In genomic region chr17:69732272-69732671, GRCh38 we compare ENCODE assay signal across 26 cellular contexts.
DNase-seq lines count a peak whose midpoint lies in the region; TF ChIP-seq lines count a peak whose summit lies in the region.
"Had no signal": no experiment of that assay in that cellular context is flagged by ENCODE, and none has a peak within 500 bp of the region (broad histone marks: within the 10 kb centered on the region; RNA-seq: fewer than 3 reads in every experiment).

No MANE protein-coding gene starts in this region.

- H3K36me3 ChIP-seq in skeletal muscle satellite cell (ENCODE audit: insufficient read depth, low read length) = no peaks in the 10 kb centered on the region
- H3K36me3 ChIP-seq: ascending aorta, esophagus muscularis mucosa, SJCRH30 had no signal

- H3K4me2 ChIP-seq in skeletal muscle satellite cell (ENCODE audit: low read length) = peak overlapping the region; percentile 26

- H3K9ac ChIP-seq in skeletal muscle satellite cell (ENCODE audit: low read depth, low read length) = no peak overlapping the region

- no peaks in the 10 kb centered on the region for H3K9me3 ChIP-seq in skeletal muscle satellite cell (replicated peaks; ENCODE audit: low read length)
- H3K9me3 ChIP-seq: ascending aorta, esophagus muscularis mucosa, SJCRH30 had no signal

- no peak for TF ChIP-seq CTCF in choroid plexus epithelial cell (conservative IDR thresholded peaks at IDR 0.05; ENCODE audit: low read depth, low read length)

- DNase-seq in HK-2 (ENCODE audit: unreplicated experiment) (peak; percentile 51), choroid plexus epithelial cell (ENCODE audit: low read depth) (peak; percentile 27), kidney glomerular epithelial cell (lab: John Stamatoyannopoulos, UW) (peak; percentile 87), cerebellum (ENCODE audit: low spot score) (no peak), HPDE6-E6E7 (ENCODE audit: extremely low spot score) (no peak)
- no peak for DNase-seq in activated CD4-positive, alpha-beta T cell treated with anti-CD3 and anti-CD28 coated beads for 48 hours
- DNase-seq: activated CD4-positive, alpha-beta T cell treated with anti-CD3 and anti-CD28 coated beads, Interleukin-2, amount 10 ng/mL, durations not matched to agents 7 days and 5 days; activated effector memory CD4-positive, alpha-beta T cell treated with anti-CD3 and anti-CD28 coated beads, Interleukin-2, amount 50 U/mL, for 16 hours; activated naive CD8-positive, alpha-beta T cell treated with anti-CD3 and anti-CD28 coated beads for 36 hours; activated T-cell treated with anti-CD3 and anti-CD28 coated beads, Interleukin-2, amount 50 U/mL, for 24 hours; Calu3; central memory CD4-positive, alpha-beta T cell; DMS79 treated with DMSO at 0.1 percent for 48 hours; endodermal cell; GF-D8; midbrain; naive B cell; NCI-H1092; NCI-H187; SJCRH30; stimulated activated naive B cell treated with anti-CD40 and anti-IgM and Interleukin-4, amounts not matched to agents 10 μg/mL and 1 μg/mL and 100 μg/mL, for 72 hours; substantia nigra; trophoblast cell had no signal

- H3K4me3 ChIP-seq in choroid plexus epithelial cell (ENCODE audit: low read depth, low read length) (no peak overlapping the region), skeletal muscle satellite cell (ENCODE audit: low read length) (no peak overlapping the region)
- H3K4me3 ChIP-seq: ascending aorta, esophagus muscularis mucosa, SJCRH30 had no signal

- H3K4me1 ChIP-seq in skeletal muscle satellite cell (ENCODE audit: control insufficient read depth, insufficient read depth, low read length) = peaks cover 39% of the 10 kb centered on the region

- H3K27me3 ChIP-seq in skeletal muscle satellite cell (ENCODE audit: control insufficient read depth, insufficient read depth, low read length) = no peaks in the 10 kb centered on the region
- H3K27me3 ChIP-seq: ascending aorta, esophagus muscularis mucosa, SJCRH30 had no signal

Comparison
In these comparisons a context has a peak if more than half of its experiments do, and no peak if none do; other contexts are left out.
1. DNase-seq: peak in HK-2 (single experiment), choroid plexus epithelial cell (single experiment) and kidney glomerular epithelial cell (single experiment); none in cerebellum (single experiment), HPDE6-E6E7 (single experiment) and activated CD4-positive, alpha-beta T cell treated with anti-CD3 and anti-CD28 coated beads for 48 hours (single experiment).